11 cellular contexts compared by ENCODE assay signal in genomic region chr6:65638047-65638831, GRCh38.
DNase-seq lines count a peak whose midpoint lies in the region; ATAC-seq and TF ChIP-seq lines count a peak whose summit lies in the region.
"Had no signal": no experiment of that assay in that cellular context is flagged by ENCODE, and none has a peak within 500 bp of the region (broad histone marks: within the 10 kb centered on the region; RNA-seq: fewer than 3 reads in every experiment).

No MANE protein-coding gene starts in this region.

- TF ChIP-seq CTCF in heart left ventricle (IDR thresholded peaks at IDR 0.05): peak in 1 of 12 donors; percentile 6
- TF ChIP-seq CTCF in OCI-LY3 (IDR thresholded peaks at IDR 0.05; ENCODE audit: low read depth, low read length): peak; percentile 67
- peak; percentile 7 for TF ChIP-seq CTCF in foreskin keratinocyte (conservative IDR thresholded peaks at IDR 0.05)
- TF ChIP-seq CTCF in RWPE1 (conservative IDR thresholded peaks at IDR 0.05; ENCODE audit: low read depth): no peak
- no peak for TF ChIP-seq CTCF in CD4-positive, alpha-beta T cell (IDR thresholded peaks at IDR 0.05)

- POLR2A ChIA-PET in RWPE1 (lab: Yijun Ruan, JAX; ENCODE audit: low non-redundant PET): no interaction called here
- POLR2A ChIA-PET in CD4-positive, alpha-beta T cell (lab: Charles Lee): no interaction called here

- WGBS in heart left ventricle, 4 donors: 84 to 91% (median 91%) methylated on average over 12 to 22 of the region's 22 CpGs

- H3K4me1 ChIP-seq in heart left ventricle (no peaks in the 10 kb centered on the region), OCI-LY3 (ENCODE audit: low read length) (no peaks in the 10 kb centered on the region), foreskin keratinocyte (no peaks in the 10 kb centered on the region)
- H3K4me1 ChIP-seq: spleen had no signal

- no peak overlapping the region for H3K27ac Mint-ChIP-seq in CD4-positive, alpha-beta T cell
- H3K27ac Mint-ChIP-seq: activated CD4-positive, alpha-beta memory T cell treated with anti-CD3 and anti-CD28 coated beads for 36 hours had no signal

- H3K4me3 Mint-ChIP-seq in CD4-positive, alpha-beta T cell: no peak overlapping the region
- H3K4me3 Mint-ChIP-seq: activated CD4-positive, alpha-beta memory T cell treated with anti-CD3 and anti-CD28 coated beads for 36 hours had no signal

- no peaks in the 10 kb centered on the region for H3K4me1 Mint-ChIP-seq in CD4-positive, alpha-beta T cell (ENCODE audit: low read depth)

- no peak overlapping the region for H3K9ac ChIP-seq in OCI-LY3 (ENCODE audit: low read length)
- H3K9ac ChIP-seq: BLaER1 treated with 17β-estradiol and CSF1 and Interleukin-3, amounts not matched to agents 10 nM and 100 nM had no signal

- no peaks in the 10 kb centered on the region for H3K36me3 Mint-ChIP-seq in CD4-positive, alpha-beta T cell (ENCODE audit: low read depth)
- H3K36me3 Mint-ChIP-seq: activated CD4-positive, alpha-beta memory T cell treated with anti-CD3 and anti-CD28 coated beads for 36 hours had no signal

- no peaks in the 10 kb centered on the region for H3K79me2 ChIP-seq in OCI-LY3 (ENCODE audit: low read length)

- H3K9me3 ChIP-seq in heart left ventricle (no peaks in the 10 kb centered on the region), OCI-LY3 (ENCODE audit: insufficient read depth, low read length) (no peaks in the 10 kb centered on the region)
- no peaks in the 10 kb centered on the region for H3K9me3 ChIP-seq in CD4-positive, alpha-beta T cell (ENCODE audit: control insufficient read depth, low read length)
- H3K9me3 ChIP-seq: BLaER1 treated with 17β-estradiol and CSF1 and Interleukin-3, amounts not matched to agents 10 nM and 100 nM had no signal

- no peak for ATAC-seq in heart left ventricle
- no peak for ATAC-seq in foreskin keratinocyte
- no peak for ATAC-seq in CD4-positive, alpha-beta T cell (ENCODE audit: poor library complexity)
- ATAC-seq in GM21619 (IDR thresholded peaks at IDR 0.05; ENCODE audit: unreplicated experiment): no peak

- H3K27me3 Mint-ChIP-seq in CD4-positive, alpha-beta T cell: no peaks in the 10 kb centered on the region
- H3K27me3 Mint-ChIP-seq: activated CD4-positive, alpha-beta memory T cell treated with anti-CD3 and anti-CD28 coated beads for 36 hours had no signal

- no peak for TF ChIP-seq POLR2A in heart left ventricle (IDR thresholded peaks at IDR 0.05)

- H3K9me3 Mint-ChIP-seq in CD4-positive, alpha-beta T cell: peaks cover 9% of the 10 kb centered on the region

- H3K27me3 ChIP-seq in heart left ventricle (no peaks in the 10 kb centered on the region), OCI-LY3 (ENCODE audit: low read depth, low read length) (no peaks in the 10 kb centered on the region), foreskin keratinocyte (no peaks in the 10 kb centered on the region)
- H3K27me3 ChIP-seq in CD4-positive, alpha-beta T cell (ENCODE audit: control insufficient read depth, insufficient read depth, low read length): no peaks in the 10 kb centered on the region
- H3K27me3 ChIP-seq: BLaER1 treated with 17β-estradiol and CSF1 and Interleukin-3, amounts not matched to agents 10 nM and 100 nM; spleen had no signal

- no peak overlapping the region for H2AFZ ChIP-seq in OCI-LY3 (ENCODE audit: low read depth, low read length)

- H3K4me3 ChIP-seq in heart left ventricle (no peak overlapping the region), OCI-LY3 (ENCODE audit: low read length) (no peak overlapping the region)
- H3K4me3 ChIP-seq: BLaER1 treated with 17β-estradiol and CSF1 and Interleukin-3, amounts not matched to agents 10 nM and 100 nM; spleen had no signal

- H3K27ac ChIP-seq in heart left ventricle (no peak overlapping the region), OCI-LY3 (ENCODE audit: low read length) (no peak overlapping the region), foreskin keratinocyte (no peak overlapping the region), RWPE1 (no peak overlapping the region)
- H3K27ac ChIP-seq in CD4-positive, alpha-beta T cell (ENCODE audit: low read depth, low read length): no peak overlapping the region
- H3K27ac ChIP-seq: BLaER1 treated with 17β-estradiol and CSF1 and Interleukin-3, amounts not matched to agents 10 nM and 100 nM; spleen had no signal

- H3K4me2 ChIP-seq in OCI-LY3 (ENCODE audit: low read length): no peak overlapping the region
- H3K4me2 ChIP-seq: BLaER1 treated with 17β-estradiol and CSF1 and Interleukin-3, amounts not matched to agents 10 nM and 100 nM had no signal

- CTCF ChIA-PET in RWPE1 (lab: Yijun Ruan, JAX): interaction anchor here (0.5 to 0.6 kb wide), 2 partner anchors 77 to 558 kb away, joined by 3 read pairs; no protein-coding TSS in a partner anchor
- CTCF ChIA-PET in CD4-positive, alpha-beta T cell (lab: Charles Lee): no interaction called here

- intact Hi-C loops in cardiac septum (cut with DNase I) (no loop called here), heart left ventricle (cut with DNase I) (no loop called here)
- intact Hi-C loops in CD4-positive, alpha-beta T cell (cut with DNase I, micrococcal nuclease): no loop called here

- no peaks in the 10 kb centered on the region for H4K20me1 ChIP-seq in OCI-LY3 (ENCODE audit: insufficient read depth, low read length)
- H4K20me1 ChIP-seq: BLaER1 treated with 17β-estradiol and CSF1 and Interleukin-3, amounts not matched to agents 10 nM and 100 nM had no signal

- H3K36me3 ChIP-seq in heart left ventricle: no peaks in the 10 kb centered on the region
- H3K36me3 ChIP-seq in OCI-LY3 (replicated peaks; ENCODE audit: low read depth, low read length): no peaks in the 10 kb centered on the region
- H3K36me3 ChIP-seq: BLaER1 treated with 17β-estradiol and CSF1 and Interleukin-3, amounts not matched to agents 10 nM and 100 nM; spleen had no signal

- DNase-seq in cardiac septum (ENCODE audit: low spot score) (peak; percentile 71), heart left ventricle (no peak), foreskin keratinocyte (no peak), RWPE1 (ENCODE audit: low spot score) (no peak), T-helper 9 cell (no peak)
- DNase-seq in CD4-positive, alpha-beta T cell: no peak
- DNase-seq: activated CD4-positive, alpha-beta memory T cell treated with anti-CD3 and anti-CD28 coated beads for 36 hours; spleen had no signal

Comparison
In these comparisons a context has a peak if more than half of its experiments do, and no peak if none do; other contexts are left out.
1. CTCF ChIP-seq: peak in OCI-LY3 (single experiment) and foreskin keratinocyte (single experiment); none in RWPE1 (single experiment) and CD4-positive, alpha-beta T cell (single experiment).